32 cellular contexts compared by ENCODE assay signal in the genomic region with DNA sequence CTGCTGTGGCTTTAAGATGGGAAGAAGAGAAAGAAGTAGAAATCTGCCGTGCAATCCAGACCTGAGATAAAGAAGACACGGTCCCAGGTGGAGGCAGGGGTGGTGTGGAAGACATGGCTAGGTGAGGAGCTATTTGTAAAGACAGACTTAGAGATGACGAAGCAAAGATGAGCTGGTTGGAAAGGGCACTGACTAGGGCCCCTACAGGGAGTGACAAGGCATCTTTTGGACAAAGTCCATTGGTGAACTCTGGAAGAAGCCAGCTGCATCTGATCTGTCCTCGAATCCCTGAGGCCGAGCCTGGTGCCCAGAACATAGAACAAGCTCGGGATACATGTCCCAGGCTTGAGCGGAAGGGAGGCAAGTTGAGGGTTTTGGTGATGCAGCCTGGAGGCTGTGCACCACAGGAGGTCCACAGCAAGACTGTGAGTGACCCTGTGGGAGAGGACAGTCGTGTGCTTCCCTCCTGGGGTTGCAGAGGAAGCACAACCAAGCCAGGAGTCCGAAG.
"Had no signal": no experiment of that assay in that cellular context is flagged by ENCODE, and none has a peak within 500 bp of the region (broad histone marks: within the 10 kb centered on the region; RNA-seq: fewer than 3 reads in every experiment).

No MANE protein-coding gene starts in this region.

- DNase-seq: activated CD4-positive, alpha-beta T cell treated with anti-CD3 and anti-CD28 coated beads for 4 hours; activated CD4-positive, alpha-beta T cell treated with anti-CD3 and anti-CD28 coated beads, Interleukin-2, amount 50 U/mL, for 1 hour; activated CD4-positive, alpha-beta T cell treated with anti-CD3 and anti-CD28 coated beads, Interleukin-2, amount 50 U/mL, for 48 hours; activated CD4-positive, CD25-positive, alpha-beta regulatory T cell; activated CD4-positive, CD25-positive, alpha-beta regulatory T cell treated with anti-CD3 and anti-CD28 coated beads, Interleukin-2, amount 50 U/mL, for 72 hours; activated CD8-positive, alpha-beta memory T cell treated with anti-CD3 and anti-CD28 coated beads, Interleukin-2, amount 10 ng/mL, durations not matched to agents 7 days and 5 days; activated CD8-positive, alpha-beta memory T cell treated with anti-CD3 and anti-CD28 coated beads, Interleukin-2, amount 50 U/mL, for 4 hours; activated CD8-positive, alpha-beta T cell treated with anti-CD3 and anti-CD28 coated beads for 36 hours; activated effector memory CD4-positive, alpha-beta T cell treated with anti-CD3 and anti-CD28 coated beads, Interleukin-2, amount 50 U/mL, for 16 hours; activated naive CD4-positive, alpha-beta T cell treated with anti-CD3 and anti-CD28 coated beads for 36 hours; activated naive CD8-positive, alpha-beta T cell treated with anti-CD3 and anti-CD28 coated beads for 36 hours; activated naive CD8-positive, alpha-beta T cell treated with anti-CD3 and anti-CD28 coated beads, Interleukin-2, amount 50 U/mL, for 24 hours; activated T-cell treated with anti-CD3 and anti-CD28 coated beads, Interleukin-2, amount 50 U/mL, for 1 hour; activated T-cell treated with anti-CD3 and anti-CD28 coated beads, Interleukin-2, amount 50 U/mL, for 48 hours; central memory CD4-positive, alpha-beta T cell; cerebellar nuclear complex; colonic mucosa; effector CD8-positive, alpha-beta T cell; foreskin fibroblast; T-helper 1 cell; T-helper 17 cell; T1000 had no signal

- H3K36me3 Mint-ChIP-seq: activated CD8-positive, alpha-beta memory T cell treated with anti-CD3 and anti-CD28 coated beads, Interleukin-2, amount 10 ng/mL, durations not matched to agents 7 days and 5 days; activated naive CD4-positive, alpha-beta T cell treated with anti-CD3 and anti-CD28 coated beads, Interleukin-2, amount 50 U/mL, for 24 hours; activated naive CD8-positive, alpha-beta T cell treated with anti-CD3 and anti-CD28 coated beads for 36 hours; brain had no signal

- H3K9me3 ChIP-seq: ascending aorta, breast epithelium, colonic mucosa had no signal

- H3K4me1 Mint-ChIP-seq: activated CD8-positive, alpha-beta memory T cell treated with anti-CD3 and anti-CD28 coated beads, Interleukin-2, amount 10 ng/mL, durations not matched to agents 7 days and 5 days; activated naive CD4-positive, alpha-beta T cell treated with anti-CD3 and anti-CD28 coated beads, Interleukin-2, amount 50 U/mL, for 24 hours; activated naive CD8-positive, alpha-beta T cell treated with anti-CD3 and anti-CD28 coated beads for 36 hours; activated naive CD8-positive, alpha-beta T cell treated with anti-CD3 and anti-CD28 coated beads, Interleukin-2, amount 50 U/mL, for 24 hours; T-helper 17 cell had no signal

- H3K27ac Mint-ChIP-seq: activated CD8-positive, alpha-beta memory T cell treated with anti-CD3 and anti-CD28 coated beads, Interleukin-2, amount 10 ng/mL, durations not matched to agents 7 days and 5 days; activated CD8-positive, alpha-beta T cell treated with anti-CD3 and anti-CD28 coated beads for 36 hours; activated naive CD4-positive, alpha-beta T cell treated with anti-CD3 and anti-CD28 coated beads for 36 hours; activated naive CD4-positive, alpha-beta T cell treated with anti-CD3 and anti-CD28 coated beads, Interleukin-2, amount 50 U/mL, for 24 hours; activated naive CD8-positive, alpha-beta T cell treated with anti-CD3 and anti-CD28 coated beads for 36 hours; activated naive CD8-positive, alpha-beta T cell treated with anti-CD3 and anti-CD28 coated beads, Interleukin-2, amount 50 U/mL, for 24 hours; activated T-helper 1 cell treated with anti-CD3 and anti-CD28 coated beads, Interleukin-12 subunit alpha, Interleukin-12 subunit beta, Interleukin-2, Interleukin-4 antibody, amounts not matched to agents 30 ng/mL and 10 ng/mL and 1 ng/mL, durations not matched to agents 14 hours and 24 hours and 36 hours; activated T-helper 2 cell treated with anti-CD3 and anti-CD28 coated beads, Interferon-gamma antibody, Interleukin-2, Interleukin-4, amounts not matched to agents 10 μg/mL and 5 μg/mL and 100 μg/mL, durations not matched to agents 14 hours and 24 hours and 36 hours; T-helper 17 cell; T-helper 2 cell treated with Interferon-gamma antibody and Interleukin-4, amounts not matched to agents 5 μg/mL and 100 μg/mL, for 36 hours had no signal

- H3K27ac ChIP-seq: ascending aorta, breast epithelium, cardiac muscle cell, colonic mucosa had no signal

- H3K4me1 ChIP-seq: breast epithelium, colonic mucosa had no signal

- ATAC-seq: activated CD8-positive, alpha-beta memory T cell treated with anti-CD3 and anti-CD28 coated beads, Interleukin-2, amount 10 ng/mL, durations not matched to agents 7 days and 5 days; activated CD8-positive, alpha-beta T cell treated with anti-CD3 and anti-CD28 coated beads for 36 hours; activated naive CD8-positive, alpha-beta T cell treated with anti-CD3 and anti-CD28 coated beads, Interleukin-2, amount 50 U/mL, for 24 hours; esophagus mucosa; T-helper 17 cell had no signal

- H3K36me3 ChIP-seq: ascending aorta, breast epithelium, cardiac muscle cell, colonic mucosa had no signal

- H3K27me3 Mint-ChIP-seq: activated CD8-positive, alpha-beta memory T cell treated with anti-CD3 and anti-CD28 coated beads, Interleukin-2, amount 10 ng/mL, durations not matched to agents 7 days and 5 days; activated CD8-positive, alpha-beta T cell treated with anti-CD3 and anti-CD28 coated beads for 36 hours; activated naive CD4-positive, alpha-beta T cell treated with anti-CD3 and anti-CD28 coated beads, Interleukin-2, amount 50 U/mL, for 24 hours; activated naive CD8-positive, alpha-beta T cell treated with anti-CD3 and anti-CD28 coated beads for 36 hours; activated naive CD8-positive, alpha-beta T cell treated with anti-CD3 and anti-CD28 coated beads, Interleukin-2, amount 50 U/mL, for 24 hours; T-helper 17 cell had no signal

- H3K27me3 ChIP-seq: ascending aorta, breast epithelium, cardiac muscle cell, colonic mucosa had no signal

- H3K9me3 Mint-ChIP-seq: activated CD8-positive, alpha-beta T cell treated with anti-CD3 and anti-CD28 coated beads for 36 hours; activated naive CD4-positive, alpha-beta T cell treated with anti-CD3 and anti-CD28 coated beads for 36 hours; activated naive CD4-positive, alpha-beta T cell treated with anti-CD3 and anti-CD28 coated beads, Interleukin-2, amount 50 U/mL, for 24 hours; activated naive CD8-positive, alpha-beta T cell treated with anti-CD3 and anti-CD28 coated beads for 36 hours; activated naive CD8-positive, alpha-beta T cell treated with anti-CD3 and anti-CD28 coated beads, Interleukin-2, amount 50 U/mL, for 24 hours; T-helper 2 cell treated with Interferon-gamma antibody and Interleukin-4, amounts not matched to agents 5 μg/mL and 100 μg/mL, for 36 hours had no signal

- H3K4me3 ChIP-seq: ascending aorta, breast epithelium, cardiac muscle cell, colonic mucosa had no signal

- FAIRE-seq: frontal cortex had no signal

- H3K4me3 Mint-ChIP-seq: activated CD8-positive, alpha-beta memory T cell treated with anti-CD3 and anti-CD28 coated beads, Interleukin-2, amount 10 ng/mL, durations not matched to agents 7 days and 5 days; activated CD8-positive, alpha-beta T cell treated with anti-CD3 and anti-CD28 coated beads for 36 hours; activated naive CD4-positive, alpha-beta T cell treated with anti-CD3 and anti-CD28 coated beads for 36 hours; activated naive CD4-positive, alpha-beta T cell treated with anti-CD3 and anti-CD28 coated beads, Interleukin-2, amount 50 U/mL, for 24 hours; activated naive CD8-positive, alpha-beta T cell treated with anti-CD3 and anti-CD28 coated beads for 36 hours; activated naive CD8-positive, alpha-beta T cell treated with anti-CD3 and anti-CD28 coated beads, Interleukin-2, amount 50 U/mL, for 24 hours; activated T-helper 1 cell treated with anti-CD3 and anti-CD28 coated beads, Interleukin-12 subunit alpha, Interleukin-12 subunit beta, Interleukin-2, Interleukin-4 antibody, amounts not matched to agents 30 ng/mL and 10 ng/mL and 1 ng/mL, durations not matched to agents 14 hours and 24 hours and 36 hours; brain; T-helper 17 cell; T-helper 2 cell treated with Interferon-gamma antibody and Interleukin-4, amounts not matched to agents 5 μg/mL and 100 μg/mL, for 36 hours had no signal
